In the genomic region with DNA sequence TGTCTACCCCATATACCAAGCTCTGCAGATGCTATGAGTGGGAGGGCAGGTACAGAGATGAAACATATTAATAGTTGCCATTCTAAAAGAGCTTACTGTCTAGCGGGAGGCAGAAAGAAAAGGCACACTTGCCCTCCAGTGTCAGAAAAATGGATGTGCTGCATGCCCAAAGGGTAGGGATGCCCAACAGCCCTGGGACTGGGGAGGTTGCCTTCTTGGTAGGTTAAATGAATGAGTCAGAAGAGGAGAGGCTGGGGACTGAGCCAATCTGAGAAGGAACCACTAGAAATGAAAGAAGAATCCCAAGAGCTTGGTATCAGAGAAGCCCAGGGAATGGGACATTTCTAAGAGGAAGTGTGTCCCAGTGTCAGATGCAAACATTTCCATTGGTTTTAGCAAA, we compare ENCODE assay signal across 8 cellular contexts.
DNase-seq lines count a peak whose midpoint lies in the region; ATAC-seq and TF ChIP-seq lines count a peak whose summit lies in the region.

No MANE protein-coding gene starts in this region.

- peaks cover 22% of the 10 kb centered on the region for H3K4me1 ChIP-seq in effector memory CD4-positive, alpha-beta T cell (ENCODE audit: control insufficient read depth, insufficient read depth, low read length, poor library complexity, severe bottlenecking)

- H3K36me3 ChIP-seq in effector memory CD4-positive, alpha-beta T cell (ENCODE audit: control insufficient read depth, insufficient read depth, low read length) = peaks cover 3% of the 10 kb centered on the region

- DNase-seq in DMS53 (lab: John Stamatoyannopoulos, UW) = peak; percentile 35
- no peak for DNase-seq in DMS53 treated with DMSO at 0.1 percent for 48 hours (lab: John Stamatoyannopoulos, UW; ENCODE audit: unreplicated experiment)
- peak; percentile 47 for DNase-seq in T-helper 9 cell
- DNase-seq in effector memory CD4-positive, alpha-beta T cell = peak; percentile 43 to 55 (median 43)
- peak; percentile 26 for DNase-seq in stimulated activated CD8-positive, alpha-beta memory T cell treated with anti-CD3 and anti-CD28 coated beads, Interleukin-4, amount 100 ng/mL, for 24 hours (ENCODE audit: low read depth)
- no peak for DNase-seq in GF-D8 (lab: John Stamatoyannopoulos, UW)

- ATAC-seq in HG03045 (IDR thresholded peaks at IDR 0.05; ENCODE audit: unreplicated experiment) (no peak), GM18505 (IDR thresholded peaks at IDR 0.05; ENCODE audit: unreplicated experiment) (no peak)

- H3K9me3 ChIP-seq in effector memory CD4-positive, alpha-beta T cell (ENCODE audit: control insufficient read depth, low read length) = no peaks in the 10 kb centered on the region

- TF ChIP-seq POLR2A in GM18505 (IDR thresholded peaks at IDR 0.05; ENCODE audit: borderline replicate concordance, extremely low read depth, insufficient read depth, insufficient read length) = no peak

- H3K27me3 ChIP-seq in effector memory CD4-positive, alpha-beta T cell (replicated peaks; ENCODE audit: control insufficient read depth, insufficient read depth, low read length, poor library complexity, severe bottlenecking) = no peaks in the 10 kb centered on the region

- peak overlapping the region; percentile 68 for H3K4me3 ChIP-seq in effector memory CD4-positive, alpha-beta T cell (ENCODE audit: insufficient read depth, low read depth, low read length, poor library complexity, severe bottlenecking)

- H3K27ac ChIP-seq in effector memory CD4-positive, alpha-beta T cell (ENCODE audit: insufficient read depth, low read length, poor library complexity, severe bottlenecking) = peak overlapping the region; percentile 96

Comparison
In these comparisons a context has a peak if more than half of its experiments do, and no peak if none do; other contexts are left out.
1. DNase-seq: peak in DMS53 (single experiment), T-helper 9 cell (single experiment), effector memory CD4-positive, alpha-beta T cell (3 of 3) and stimulated activated CD8-positive, alpha-beta memory T cell treated with anti-CD3 and anti-CD28 coated beads, Interleukin-4, amount 100 ng/mL, for 24 hours (single experiment); none in DMS53 treated with DMSO at 0.1 percent for 48 hours (single experiment) and GF-D8 (single experiment).